14 cellular contexts compared by ENCODE assay signal in genomic region chr10:49552277-49552676, GRCh38. TPM values are rescaled to one million over a fixed set of nuclear protein-coding genes. Genes with fewer than 3 reads are reported as not detected.
DNase-seq lines count a peak whose midpoint lies in the region; ATAC-seq, FAIRE-seq and TF ChIP-seq lines count a peak whose summit lies in the region.
"Had no signal": no experiment of that assay in that cellular context is flagged by ENCODE, and none has a peak within 500 bp of the region (broad histone marks: within the 10 kb centered on the region; RNA-seq: fewer than 3 reads in every experiment).

No MANE protein-coding gene starts in this region.

- ATAC-seq in HG03565 (IDR thresholded peaks at IDR 0.05; ENCODE audit: unreplicated experiment) (no peak), HG02610 (IDR thresholded peaks at IDR 0.05; ENCODE audit: unreplicated experiment) (no peak)
- ATAC-seq: Right ventricle myocardium inferior had no signal

- peak overlapping the region; percentile 76 for H3K4me2 ChIP-seq in keratinocyte (ENCODE audit: control insufficient read depth, extremely low read depth, insufficient read depth, low read depth, low read length)
- H3K4me2 ChIP-seq: BLaER1 had no signal

- H3K27me3 ChIP-seq in MG63, result no peaks in the 10 kb centered on the region
- H3K27me3 ChIP-seq in bronchial epithelial cell (ENCODE audit: control insufficient read depth, insufficient read depth, low read length), result no peaks in the 10 kb centered on the region
- no peaks in the 10 kb centered on the region for H3K27me3 ChIP-seq in keratinocyte (ENCODE audit: control insufficient read depth, extremely low read depth, insufficient read depth, low read length)
- H3K27me3 ChIP-seq: BLaER1 had no signal

- no peaks in the 10 kb centered on the region for H3K79me2 ChIP-seq in keratinocyte (ENCODE audit: control insufficient read depth, insufficient read depth, low read length)
- H3K79me2 ChIP-seq: parathyroid adenoma had no signal

- dilution Hi-C loops in keratinocyte (cut with MboI; ENCODE audit: extremely low pct_ligation_motif_present, low sequenced_read_pairs), result no loop called here

- H3K36me3 ChIP-seq in MG63 (no peaks in the 10 kb centered on the region), bronchial epithelial cell (ENCODE audit: control insufficient read depth, insufficient read depth, low read length) (no peaks in the 10 kb centered on the region), keratinocyte (ENCODE audit: control insufficient read depth in 2 of 2, extremely low read depth in 1 of 2, insufficient read depth in 2 of 2, low read length in 2 of 2) (no peaks in the 10 kb centered on the region)
- H3K36me3 ChIP-seq: BLaER1 had no signal

- no peak overlapping the region for H2AFZ ChIP-seq in keratinocyte (ENCODE audit: control insufficient read depth, low read length)
- H2AFZ ChIP-seq: parathyroid adenoma had no signal

- peak overlapping the region; percentile 65 for H3K9ac ChIP-seq in keratinocyte (ENCODE audit: control insufficient read depth, extremely low read depth, insufficient read depth, low read length)
- H3K9ac ChIP-seq: BLaER1, parathyroid adenoma had no signal

- H4K20me1 ChIP-seq in keratinocyte (ENCODE audit: control insufficient read depth, extremely low read depth, insufficient read depth, low read length), result no peaks in the 10 kb centered on the region
- H4K20me1 ChIP-seq: BLaER1 had no signal

- peaks cover 47% of the 10 kb centered on the region for H3K4me1 ChIP-seq in keratinocyte (ENCODE audit: control insufficient read depth, extremely low read depth, insufficient read depth, low read length)
- H3K4me1 ChIP-seq: BLaER1, parathyroid adenoma had no signal

- TF ChIP-seq CTCF in bronchial epithelial cell (IDR thresholded peaks at IDR 0.05; ENCODE audit: insufficient read depth, low read length, severe bottlenecking), result no peak
- TF ChIP-seq CTCF in keratinocyte (optimal IDR thresholded peaks at IDR 0.05 in 1 of 3, IDR thresholded peaks at IDR 0.05 in 1 of 3, conservative IDR thresholded peaks at IDR 0.05 in 1 of 3; ENCODE audit: extremely low read depth in 1 of 3, insufficient read depth in 2 of 3, low read length in 3 of 3), result no peak

- peak overlapping the region; percentile 85 for H3K27ac ChIP-seq in keratinocyte (ENCODE audit: control insufficient read depth, insufficient read depth, low read length)
- H3K27ac ChIP-seq: BLaER1, parathyroid adenoma had no signal

- DNase-seq in AG20443 (ENCODE audit: low spot score) (peak; percentile 60), MG63 (peak; percentile 79), bronchial epithelial cell (ENCODE audit: low read depth) (peak; percentile 95), keratinocyte (ENCODE audit: low read depth, low spot score) (peak; percentile 94), glomerular visceral epithelial cell (ENCODE audit: extremely low spot score) (no peak)
- no peak for DNase-seq in stimulated activated naive CD4-positive, alpha-beta T cell treated with Interleukin-2 at 50 U/mL for 16 hours (lab: John Stamatoyannopoulos, UW)
- DNase-seq: effector memory CD4-positive, alpha-beta T cell; NCI-H2227 treated with DMSO at 0.1 percent for 48 hours had no signal

- H3K4me3 ChIP-seq in MG63 (no peak overlapping the region), bronchial epithelial cell (ENCODE audit: low read depth, low read length) (no peak overlapping the region), keratinocyte (ENCODE audit: control insufficient read depth in 2 of 3, extremely low read depth in 1 of 3, insufficient read depth in 2 of 3, low read depth in 1 of 3, low read length in 3 of 3) (peak overlapping the region in 1 of 3 experiments; percentile 16)
- H3K4me3 ChIP-seq: BLaER1 had no signal

- FAIRE-seq in bronchial epithelial cell (lab: Jason Lieb, UNC) (no peak), keratinocyte (lab: Jason Lieb, UNC) (peak; percentile 93)

- H3K9me3 ChIP-seq in MG63, result peaks cover 18% of the 10 kb centered on the region
- no peaks in the 10 kb centered on the region for H3K9me3 ChIP-seq in keratinocyte (ENCODE audit: control insufficient read depth, low read depth, low read length)
- H3K9me3 ChIP-seq: BLaER1 had no signal

- H3K9me1 ChIP-seq in keratinocyte (ENCODE audit: control insufficient read depth, extremely low read depth, insufficient read depth, low read length), result no peaks in the 10 kb centered on the region

RNA-seq across cellular contexts. Expression of gene ERCC6, which starts 13.4 kb away (rescaled TPM):
- 13.8 and 24.5 TPM in 2 replicates for total RNA-seq in MG63 (2014; rRNA removed; shearing (Covaris generic); ENCODE audit: low replicate concordance)
- total RNA-seq in bronchial epithelial cell, result 19.2 and 21.9 TPM in 2 replicates
- 27.3 to 36.8 TPM (median 31.0 TPM) in 3 replicates for polyA plus RNA-seq in keratinocyte
- 46.8 TPM for polyA plus RNA-seq in keratinocyte (2011; ENCODE audit: low read depth)
- polyA plus RNA-seq in keratinocyte (2011; cell fraction: cytosol; rRNA removed), result 17.0 and 31.9 TPM in 2 replicates
- 55.7 and 58.5 TPM in 2 replicates for polyA plus RNA-seq in keratinocyte (2011; cell fraction: nucleus; rRNA removed)
- polyA plus RNA-seq in keratinocyte (2012; ENCODE audit: low replicate concordance), result 24.3 and 25.9 TPM in 2 replicates
- 97.6 to 151 TPM (median 131 TPM) in 3 replicates for polyA minus RNA-seq in keratinocyte
- 35.7 TPM for polyA minus RNA-seq in keratinocyte (2011; cell fraction: cytosol; rRNA and poly(A)+ RNA removed)
- 65.8 and 114 TPM in 2 replicates for polyA minus RNA-seq in keratinocyte (2011; cell fraction: nucleus; rRNA and poly(A)+ RNA removed)

RNA-seq across cellular contexts. Expression of gene SLC18A3, which starts 57.8 kb away (rescaled TPM):
- not detected in 2 replicates for total RNA-seq in MG63 (2014; rRNA removed; shearing (Covaris generic); ENCODE audit: low replicate concordance)
- not detected in 2 replicates for total RNA-seq in bronchial epithelial cell
- polyA plus RNA-seq in keratinocyte, result not detected in 3 replicates
- not detected for polyA plus RNA-seq in keratinocyte (2011; ENCODE audit: low read depth)
- 0.05 TPM in 1 of 2 replicates, not detected in the other for polyA plus RNA-seq in keratinocyte (2011; cell fraction: cytosol; rRNA removed)
- polyA plus RNA-seq in keratinocyte (2011; cell fraction: nucleus; rRNA removed), result not detected in 2 replicates
- polyA plus RNA-seq in keratinocyte (2012; ENCODE audit: low replicate concordance), result 0.23 TPM in 1 of 2 replicates, not detected in the other
- not detected in 3 replicates for polyA minus RNA-seq in keratinocyte
- not detected for polyA minus RNA-seq in keratinocyte (2011; cell fraction: cytosol; rRNA and poly(A)+ RNA removed)
- polyA minus RNA-seq in keratinocyte (2011; cell fraction: nucleus; rRNA and poly(A)+ RNA removed), result not detected in 2 replicates
- total RNA-seq: G401, Right ventricle myocardium inferior had no signal

Comparison
In these comparisons a context has a peak if more than half of its experiments do, and no peak if none do; other contexts are left out.
1. DNase-seq: peak in AG20443 (single experiment), MG63 (single experiment), bronchial epithelial cell (single experiment) and keratinocyte (single experiment); none in stimulated activated naive CD4-positive, alpha-beta T cell treated with Interleukin-2 at 50 U/mL for 16 hours (single experiment) and glomerular visceral epithelial cell (single experiment).